21 cellular contexts compared by ENCODE assay signal in the genomic region with DNA sequence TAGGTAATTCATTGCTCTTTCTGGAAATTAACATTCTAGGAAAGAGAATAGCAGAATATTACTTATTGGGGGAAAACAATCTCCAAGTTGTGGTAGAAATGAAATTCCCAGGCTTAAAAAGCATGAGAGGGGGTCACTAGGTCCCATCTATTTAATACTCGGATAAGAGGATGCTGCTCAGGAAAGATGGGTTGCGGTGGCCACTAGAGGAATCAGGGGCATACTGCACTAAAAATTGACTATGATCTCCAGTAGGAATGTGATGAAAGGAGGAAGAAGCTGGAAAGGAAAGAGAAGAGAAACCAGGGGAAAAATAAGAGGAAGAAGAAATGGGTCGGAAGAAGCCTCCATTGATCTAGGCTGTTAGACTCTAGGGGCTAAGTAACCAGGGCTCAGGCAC.
DNase-seq lines count a peak whose midpoint lies in the region; ATAC-seq and TF ChIP-seq lines count a peak whose summit lies in the region.
"Had no signal": no experiment of that assay in that cellular context is flagged by ENCODE, and none has a peak within 500 bp of the region (broad histone marks: within the 10 kb centered on the region; RNA-seq: fewer than 3 reads in every experiment).

No MANE protein-coding gene starts in this region.

- no peaks in the 10 kb centered on the region for H3K36me3 ChIP-seq in breast epithelium
- H3K36me3 ChIP-seq: esophagus squamous epithelium, Peyer's patch had no signal

- H3K36me3 Mint-ChIP-seq in MCF 10A (ENCODE audit: insufficient read depth, unreplicated experiment) = peaks cover 12% of the 10 kb centered on the region
- H3K36me3 Mint-ChIP-seq in glutamatergic neuron (ENCODE audit: unreplicated experiment) = no peaks in the 10 kb centered on the region
- H3K36me3 Mint-ChIP-seq in activated T-cell treated with anti-CD3 and anti-CD28 coated beads, Interleukin-2, amount 50 U/mL, for 24 hours (ENCODE audit: low read depth) = no peaks in the 10 kb centered on the region
- H3K36me3 Mint-ChIP-seq: stimulated activated naive B cell treated with anti-CD40 and anti-IgM and Interleukin-4, amounts not matched to agents 10 μg/mL and 1 μg/mL and 100 μg/mL, for 72 hours; T-cell had no signal

- no peaks in the 10 kb centered on the region for H3K9me3 ChIP-seq in breast epithelium
- H3K9me3 ChIP-seq: Peyer's patch had no signal

- intact Hi-C loops in MCF 10A (cut with micrococcal nuclease) = loop anchor here (1.0 kb wide), 1 partner anchor 234 kb away; no protein-coding TSS in a partner anchor
- intact Hi-C loops in breast epithelium (cut with DNase I; ENCODE audit: low total_unique reads) = no loop called here

- H3K9me3 Mint-ChIP-seq in MCF 10A (ENCODE audit: unreplicated experiment) (no peaks in the 10 kb centered on the region), glutamatergic neuron (ENCODE audit: unreplicated experiment) (no peaks in the 10 kb centered on the region)
- H3K9me3 Mint-ChIP-seq in activated T-cell treated with anti-CD3 and anti-CD28 coated beads, Interleukin-2, amount 50 U/mL, for 24 hours = no peaks in the 10 kb centered on the region

- H3K4me3 Mint-ChIP-seq in MCF 10A (ENCODE audit: unreplicated experiment) (no peak overlapping the region), glutamatergic neuron (ENCODE audit: unreplicated experiment) (no peak overlapping the region)
- no peak overlapping the region for H3K4me3 Mint-ChIP-seq in activated T-cell treated with anti-CD3 and anti-CD28 coated beads, Interleukin-2, amount 50 U/mL, for 24 hours
- H3K4me3 Mint-ChIP-seq: stimulated activated naive B cell treated with anti-CD40 and anti-IgM and Interleukin-4, amounts not matched to agents 10 μg/mL and 1 μg/mL and 100 μg/mL, for 72 hours; T-cell had no signal

- no peak for ATAC-seq in HG03280 (IDR thresholded peaks at IDR 0.05; ENCODE audit: unreplicated experiment)
- no peak for ATAC-seq in GM18909 (IDR thresholded peaks at IDR 0.05; ENCODE audit: poor library complexity, unreplicated experiment)
- ATAC-seq: left cardiac atrium; stimulated activated naive B cell treated with anti-CD40 and anti-IgM and Interleukin-4, amounts not matched to agents 10 μg/mL and 1 μg/mL and 100 μg/mL, for 72 hours; T-cell had no signal

- no peaks in the 10 kb centered on the region for H3K27me3 ChIP-seq in breast epithelium
- H3K27me3 ChIP-seq: esophagus squamous epithelium, Peyer's patch had no signal

- no TSS peak for BruUV-seq in MCF 10A (replicated peaks; lab: Mats Ljungman, UMichigan)

- DNase-seq in MCF 10A (ENCODE audit: unreplicated experiment) = peak; percentile 18
- DNase-seq in breast epithelium (ENCODE audit: low spot score in 2 of 2) = no peak
- DNase-seq in SK-MEL-5 (ENCODE audit: low read depth, low spot score) = peak; percentile 32
- DNase-seq in glutamatergic neuron = peak; percentile 19
- DNase-seq in activated T-cell treated with anti-CD3 and anti-CD28 coated beads, Interleukin-2, amount 50 U/mL, for 24 hours = no peak
- no peak for DNase-seq in NOMO-1 treated with DMSO at 0.1 percent for 48 hours (lab: John Stamatoyannopoulos, UW; ENCODE audit: unreplicated experiment)
- DNase-seq: ACHN; activated gamma-delta T cell; COR-L47; dermis blood vessel endothelial cell; esophagus squamous epithelium; left cardiac atrium; NCI-H2029; NCI-H524; Peyer's patch; stimulated activated naive B cell treated with anti-CD40 and anti-IgM and Interleukin-4, amounts not matched to agents 10 μg/mL and 1 μg/mL and 100 μg/mL, for 72 hours; T-cell; trophoblast cell had no signal

- H3K27me3 Mint-ChIP-seq in MCF 10A (ENCODE audit: insufficient read depth, unreplicated experiment) = peaks cover 12% of the 10 kb centered on the region
- H3K27me3 Mint-ChIP-seq in glutamatergic neuron (ENCODE audit: unreplicated experiment) = no peaks in the 10 kb centered on the region
- peaks cover 8% of the 10 kb centered on the region for H3K27me3 Mint-ChIP-seq in activated T-cell treated with anti-CD3 and anti-CD28 coated beads, Interleukin-2, amount 50 U/mL, for 24 hours

- no peak overlapping the region for H3K27ac Mint-ChIP-seq in MCF 10A (ENCODE audit: low read depth, unreplicated experiment)
- no peak overlapping the region for H3K27ac Mint-ChIP-seq in glutamatergic neuron (ENCODE audit: unreplicated experiment)
- H3K27ac Mint-ChIP-seq in activated T-cell treated with anti-CD3 and anti-CD28 coated beads, Interleukin-2, amount 50 U/mL, for 24 hours = no peak overlapping the region
- H3K27ac Mint-ChIP-seq: stimulated activated naive B cell treated with anti-CD40 and anti-IgM and Interleukin-4, amounts not matched to agents 10 μg/mL and 1 μg/mL and 100 μg/mL, for 72 hours; T-cell had no signal

- POLR2A ChIA-PET in MCF 10A (lab: Yijun Ruan, JAX) = no interaction called here

- CTCF ChIA-PET in MCF 10A (lab: Yijun Ruan, JAX) = interaction anchor here (0.6 to 1.1 kb wide), 4 partner anchors 36 to 696 kb away, joined by 3 to 4 read pairs (median 3); no protein-coding TSS in a partner anchor

- H3K4me1 ChIP-seq in breast epithelium = no peaks in the 10 kb centered on the region
- H3K4me1 ChIP-seq: esophagus squamous epithelium, parathyroid adenoma, Peyer's patch had no signal

- in situ Hi-C loops in SK-MEL-5 (cut with HindIII; ENCODE audit: low pct_unique_long_range_greater_than_20kb, low sequenced_read_pairs) = no loop called here

- TF ChIP-seq POLR2A in breast epithelium (IDR thresholded peaks at IDR 0.05) = no peak

- H3K4me3 ChIP-seq in breast epithelium = no peak overlapping the region
- H3K4me3 ChIP-seq: esophagus squamous epithelium, Peyer's patch had no signal

- H3K27ac ChIP-seq in breast epithelium = no peak overlapping the region
- H3K27ac ChIP-seq: esophagus squamous epithelium, parathyroid adenoma, Peyer's patch had no signal

- peaks cover 12% of the 10 kb centered on the region for H3K4me1 Mint-ChIP-seq in MCF 10A (ENCODE audit: insufficient read depth, unreplicated experiment)
- peaks cover 5% of the 10 kb centered on the region for H3K4me1 Mint-ChIP-seq in glutamatergic neuron (ENCODE audit: low read depth, unreplicated experiment)
- no peaks in the 10 kb centered on the region for H3K4me1 Mint-ChIP-seq in activated T-cell treated with anti-CD3 and anti-CD28 coated beads, Interleukin-2, amount 50 U/mL, for 24 hours (ENCODE audit: low read depth)
- H3K4me1 Mint-ChIP-seq: stimulated activated naive B cell treated with anti-CD40 and anti-IgM and Interleukin-4, amounts not matched to agents 10 μg/mL and 1 μg/mL and 100 μg/mL, for 72 hours; T-cell had no signal

- no peak for TF ChIP-seq CTCF in MCF 10A (IDR thresholded peaks at IDR 0.05; ENCODE audit: unreplicated experiment)
- TF ChIP-seq CTCF in breast epithelium (IDR thresholded peaks at IDR 0.05) = no peak
- TF ChIP-seq CTCF in glutamatergic neuron (IDR thresholded peaks at IDR 0.05; ENCODE audit: partially characterized antibody, unreplicated experiment) = no peak

Comparison
In these comparisons a context has a peak if more than half of its experiments do, and no peak if none do; other contexts are left out.
1. DNase-seq: peak in MCF 10A (single experiment), SK-MEL-5 (single experiment) and glutamatergic neuron (single experiment); none in breast epithelium (0 of 2), activated T-cell treated with anti-CD3 and anti-CD28 coated beads, Interleukin-2, amount 50 U/mL, for 24 hours (single experiment) and NOMO-1 treated with DMSO at 0.1 percent for 48 hours (single experiment).